8 cellular contexts compared by ENCODE assay signal in the genomic region with DNA sequence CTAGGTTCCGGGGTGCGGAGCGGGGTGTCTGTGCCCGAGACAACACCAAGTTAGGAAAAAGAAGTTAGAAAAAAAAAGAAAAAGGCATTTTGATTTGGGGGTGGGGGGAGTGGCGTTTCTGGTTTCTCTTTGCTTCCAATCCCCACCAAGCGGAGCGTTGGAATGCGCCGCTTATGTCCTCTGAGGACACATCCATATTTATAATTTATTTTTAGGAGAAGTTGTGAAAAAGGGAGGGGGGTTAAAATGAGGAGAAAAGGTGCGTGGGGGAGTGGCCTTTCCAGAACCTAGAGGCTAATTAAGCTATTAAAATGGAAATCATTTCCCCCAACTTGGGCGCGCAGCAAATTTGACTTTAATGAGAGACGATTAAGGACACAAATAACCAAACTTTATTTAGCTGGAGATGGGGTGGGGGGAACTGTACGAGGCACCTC.
DNase-seq lines count a peak whose midpoint lies in the region; ATAC-seq, FAIRE-seq and TF ChIP-seq lines count a peak whose summit lies in the region.

No MANE protein-coding gene starts in this region.

- no peak for TF ChIP-seq EP300 in H1 (IDR thresholded peaks at IDR 0.05; ENCODE audit: borderline replicate concordance in 1 of 2, low read depth in 2 of 2, low read length in 2 of 2)

- peaks cover 14% of the 10 kb centered on the region for H3K23me2 ChIP-seq in H1 (ENCODE audit: low read depth, low read length)

- no peak overlapping the region for H3K27ac ChIP-seq in CD4-positive, alpha-beta T cell (ENCODE audit: low read depth, low read length)
- no peak overlapping the region for H3K27ac ChIP-seq in H1 (ENCODE audit: low read depth, low read length)

- no peak for ATAC-seq in CD4-positive, alpha-beta T cell (ENCODE audit: poor library complexity)
- ATAC-seq in GM18498 (IDR thresholded peaks at IDR 0.05; ENCODE audit: unreplicated experiment): no peak

- H3K9me3 ChIP-seq in CD4-positive, alpha-beta T cell (ENCODE audit: control insufficient read depth, low read length): no peaks in the 10 kb centered on the region
- H3K9me3 ChIP-seq in MG63 (no peaks in the 10 kb centered on the region), H1 (ENCODE audit: insufficient read depth in 2 of 2, low read depth in 1 of 2, low read length in 1 of 2) (no peaks in the 10 kb centered on the region)

- no peak for TF ChIP-seq POLR2A in H1 (IDR thresholded peaks at IDR 0.05; ENCODE audit: control extremely low read depth in 1 of 2, low read depth in 2 of 2, low read length in 2 of 2)

- no peak for TF ChIP-seq CTCF in CD4-positive, alpha-beta T cell (IDR thresholded peaks at IDR 0.05)
- TF ChIP-seq CTCF in H1 (IDR thresholded peaks at IDR 0.05; ENCODE audit: control extremely low read depth in 1 of 3, insufficient read depth in 1 of 3, low read depth in 1 of 3, low read length in 3 of 3): no peak
- no peak for TF ChIP-seq CTCF in nephron (IDR thresholded peaks at IDR 0.05; ENCODE audit: unreplicated experiment in 3 of 3)
- no peak for TF ChIP-seq CTCF in GM13976 (IDR thresholded peaks at IDR 0.05; ENCODE audit: borderline replicate concordance, control extremely low read depth, extremely low read depth, insufficient read depth, missing control alignments)

- CTCF ChIA-PET in CD4-positive, alpha-beta T cell (lab: Charles Lee): no interaction called here
- CTCF ChIA-PET in H1 (lab: Charles Lee; ENCODE audit: partially characterized antibody): interaction anchor here (0.7 to 1.4 kb wide), 5 partner anchors 11 to 186 kb away, joined by 3 to 5 read pairs (median 4); no protein-coding TSS in a partner anchor

- no peak for TF ChIP-seq RAD21 in H1 (IDR thresholded peaks at IDR 0.05 in 1 of 2, conservative IDR thresholded peaks at IDR 0.05 in 1 of 2; ENCODE audit: low read depth in 2 of 2, low read length in 2 of 2)

- H3K9ac ChIP-seq in H1 (replicated peaks in 1 of 4; ENCODE audit: extremely low read depth in 1 of 4, low read depth in 3 of 4, low read length in 3 of 4): peak overlapping the region; percentile 42 to 65 (median 51); a peak in 5 of 7 replicates

- peak overlapping the region; percentile 65 for H3K18ac ChIP-seq in H1 (ENCODE audit: extremely low read depth, low read length)

- peak overlapping the region; percentile 78 for H3K4me3 Mint-ChIP-seq in CD4-positive, alpha-beta T cell
- H3K4me3 Mint-ChIP-seq in nephron: peak overlapping the region; percentile 86 to 94 (median 92)

- in situ Hi-C loops in GM13976 (cut with MboI; ENCODE audit: low sequenced_read_pairs, unreplicated experiment): loop anchor here (5.0 kb wide), 1 partner anchor 224 kb away; no protein-coding TSS in a partner anchor

- no peak overlapping the region for H3K23ac ChIP-seq in H1 (ENCODE audit: insufficient read length)

- no peak overlapping the region for H2AK5ac ChIP-seq in H1 (ENCODE audit: low read depth, low read length)

- no peak for DNase-seq in CD4-positive, alpha-beta T cell
- DNase-seq in MG63 (no peak), H1 (ENCODE audit: low read depth in 1 of 2, low spot score in 2 of 2) (no peak), SKM-1 (lab: John Stamatoyannopoulos, UW; ENCODE audit: unreplicated experiment) (no peak), GM13976 (ENCODE audit: low spot score) (no peak)
- no peak for DNase-seq in effector CD8-positive, alpha-beta T cell (lab: John Stamatoyannopoulos, UW)

- no peaks in the 10 kb centered on the region for H3K9me3 Mint-ChIP-seq in CD4-positive, alpha-beta T cell
- H3K9me3 Mint-ChIP-seq in nephron: no peaks in the 10 kb centered on the region

- peaks cover 41% of the 10 kb centered on the region for H3K4me1 Mint-ChIP-seq in CD4-positive, alpha-beta T cell (ENCODE audit: low read depth)
- H3K4me1 Mint-ChIP-seq in nephron: peaks cover 39% of the 10 kb centered on the region

- 1 to 100% methylated on average over 1 to 14 of the region's 14 CpGs for WGBS in H1 (ENCODE audit: extremely low coverage in 1 of 2, insufficient coverage in 1 of 2, insufficient read length in 1 of 2, insufficient replicate concordance in 2 of 2, low coverage in 1 of 2, low lambda C conversion rate in 2 of 2, missing lambda C conversion rate in 1 of 2), 2 experiments

- peaks cover 8 to 35% (median 25%) of the 10 kb centered on the region in 4 experiments for H3K4me1 ChIP-seq in H1 (replicated peaks in 1 of 4; ENCODE audit: control insufficient read depth in 3 of 4, insufficient read depth in 4 of 4, low read length in 3 of 4)

- no peak overlapping the region for H3K4ac ChIP-seq in H1 (replicated peaks; ENCODE audit: insufficient read length, low read depth, low read length)

- peaks cover 3 to 51% of the 10 kb centered on the region in 2 experiments; a peak in 3 of 4 replicates for H3K79me2 ChIP-seq in H1 (ENCODE audit: control insufficient read depth in 1 of 2, insufficient read depth in 2 of 2, low read length in 2 of 2)

- no peak overlapping the region for H2BK20ac ChIP-seq in H1 (ENCODE audit: low read length)

- no peak overlapping the region for H3K27ac Mint-ChIP-seq in CD4-positive, alpha-beta T cell
- peak overlapping the region; percentile 32 to 70 (median 35) for H3K27ac Mint-ChIP-seq in nephron

- H3K4me2 ChIP-seq in H1 (ENCODE audit: insufficient read depth in 1 of 2, low read depth in 2 of 2, low read length in 2 of 2): peak overlapping the region; percentile 96 to 98

- POLR2A ChIA-PET in CD4-positive, alpha-beta T cell (lab: Charles Lee): interaction anchor here (1.4 kb wide), 1 partner anchor 18 kb away, joined by 8 read pairs; no protein-coding TSS in a partner anchor
- POLR2A ChIA-PET in H1 (lab: Charles Lee; ENCODE audit: partially characterized antibody): interaction anchor here (1.1 to 1.7 kb wide), 4 partner anchors 17 to 200 kb away, joined by 3 to 6 read pairs (median 4); no protein-coding TSS in a partner anchor

- no peak overlapping the region for H4K91ac ChIP-seq in H1 (replicated peaks; ENCODE audit: insufficient read length, low read length)

- H4K5ac ChIP-seq in H1 (ENCODE audit: insufficient read length, low read depth, low read length): no peak overlapping the region

- H3K4me3 ChIP-seq in MG63 (peak overlapping the region; percentile 83), H1 (ENCODE audit: extremely low read depth in 1 of 4, insufficient read depth in 2 of 4, low read depth in 3 of 4, low read length in 4 of 4) (peak overlapping the region; percentile 73 to 98 (median 83))

- H3K36me3 ChIP-seq in MG63: peaks cover 13% of the 10 kb centered on the region; the same call in 1 of the 2 replicates
- no peaks in the 10 kb centered on the region for H3K36me3 ChIP-seq in H1 (ENCODE audit: control insufficient read depth in 2 of 4, insufficient read depth in 4 of 4, low read length in 3 of 4)

- intact Hi-C loops in CD4-positive, alpha-beta T cell (cut with DNase I, micrococcal nuclease): loop anchor here (2.0 to 10.0 kb wide), 3 partner anchors 226 to 298 kb away; no protein-coding TSS in a partner anchor

- H3K27me3 ChIP-seq in CD4-positive, alpha-beta T cell (ENCODE audit: control insufficient read depth, insufficient read depth, low read length): peaks cover 13% of the 10 kb centered on the region
- no peaks in the 10 kb centered on the region for H3K27me3 ChIP-seq in MG63
- peaks cover 0 to 5% (median 0%) of the 10 kb centered on the region in 4 experiments; a peak in 2 of 7 replicates for H3K27me3 ChIP-seq in H1 (replicated peaks in 1 of 4; ENCODE audit: control insufficient read depth in 3 of 4, extremely low read depth in 1 of 4, insufficient read depth in 3 of 4, low read length in 3 of 4)

- H3K36me3 Mint-ChIP-seq in CD4-positive, alpha-beta T cell (ENCODE audit: low read depth): no peaks in the 10 kb centered on the region
- H3K36me3 Mint-ChIP-seq in nephron (ENCODE audit: low read depth): no peaks in the 10 kb centered on the region

- peaks cover 9% of the 10 kb centered on the region for H3K27me3 Mint-ChIP-seq in CD4-positive, alpha-beta T cell
- peaks cover 43% of the 10 kb centered on the region for H3K27me3 Mint-ChIP-seq in nephron (ENCODE audit: low read depth)

- H2AFZ ChIP-seq in H1 (ENCODE audit: low read length): no peak overlapping the region

- no peak overlapping the region for H2BK120ac ChIP-seq in H1 (replicated peaks; ENCODE audit: low read depth, low read length)

- FAIRE-seq in H1 (lab: Jason Lieb, UNC): no peak

- H3K56ac ChIP-seq in H1 (replicated peaks; ENCODE audit: insufficient read length, low read depth, low read length): no peak overlapping the region

- no peaks in the 10 kb centered on the region for H4K20me1 ChIP-seq in H1 (replicated peaks in 1 of 2; ENCODE audit: control insufficient read depth in 1 of 2, insufficient read depth in 2 of 2, low read length in 2 of 2)

- H3K79me1 ChIP-seq in H1 (ENCODE audit: low read depth, low read length): peaks cover 7% of the 10 kb centered on the region

- no peak overlapping the region for H2BK5ac ChIP-seq in H1 (ENCODE audit: low read depth, low read length)

- H2BK15ac ChIP-seq in H1 (ENCODE audit: low read length): peak overlapping the region; percentile 10; the same call in 1 of the 2 replicates

- H2BK12ac ChIP-seq in H1 (ENCODE audit: low read depth, low read length): no peak overlapping the region

- no peak overlapping the region for H3K14ac ChIP-seq in H1 (ENCODE audit: insufficient read length)

- H4K8ac ChIP-seq in H1 (ENCODE audit: extremely low read depth, insufficient read depth, low read length): no peak overlapping the region

TF ChIP-seq in H1, 55 proteins besides CTCF, POLR2A, EP300 and RAD21:
- peak; percentile 28 for TF ChIP-seq SAP30 (IDR thresholded peaks at IDR 0.05; ENCODE audit: insufficient read depth, insufficient replicate concordance, low read length)
- TF ChIP-seq NRF1 (IDR thresholded peaks at IDR 0.05; ENCODE audit: low read depth, low read length): no peak
